9 cellular contexts compared by ENCODE assay signal in genomic region chr12:56839489-56840442, GRCh38.
A peak's percentile ranks its signal among the peaks of the same experiment; 100 is the strongest.
DNase-seq lines count a peak whose midpoint lies in the region; ATAC-seq lines count a peak whose summit lies in the region.
"Had no signal": no experiment of that assay in that cellular context is flagged by ENCODE, and none has a peak within 500 bp of the region (broad histone marks: within the 10 kb centered on the region; RNA-seq: fewer than 3 reads in every experiment).

No MANE protein-coding gene starts in this region.

- no peak overlapping the region for H3K27ac Mint-ChIP-seq in activated naive CD4-positive, alpha-beta T cell treated with anti-CD3 and anti-CD28 coated beads, Interleukin-2, amount 10 ng/mL, durations not matched to agents 7 days and 5 days
- H3K27ac Mint-ChIP-seq: activated naive CD4-positive, alpha-beta T cell treated with anti-CD3 and anti-CD28 coated beads, Interleukin-2, amount 50 U/mL, for 24 hours had no signal

- no peaks in the 10 kb centered on the region for H3K36me3 Mint-ChIP-seq in activated T-cell treated with anti-CD3 and anti-CD28 coated beads, Interleukin-2, amount 50 U/mL, for 4 hours (ENCODE audit: insufficient read depth)
- H3K36me3 Mint-ChIP-seq in activated naive CD4-positive, alpha-beta T cell treated with anti-CD3 and anti-CD28 coated beads, Interleukin-2, amount 10 ng/mL, durations not matched to agents 7 days and 5 days, result no peaks in the 10 kb centered on the region
- H3K36me3 Mint-ChIP-seq: activated naive CD4-positive, alpha-beta T cell treated with anti-CD3 and anti-CD28 coated beads, Interleukin-2, amount 50 U/mL, for 24 hours had no signal

- CTCF ChIA-PET in activated naive CD4-positive, alpha-beta T cell treated with anti-CD3 and anti-CD28 coated beads, Interleukin-2, amount 10 ng/mL, durations not matched to agents 7 days and 5 days (lab: Charles Lee), result interaction anchor here (1.1 to 2.9 kb wide), 5 partner anchors 11 to 161 kb away, joined by 3 to 20 read pairs (median 5); a partner anchor contains a TSS

- peaks cover 13% of the 10 kb centered on the region for H3K4me1 Mint-ChIP-seq in activated T-cell treated with anti-CD3 and anti-CD28 coated beads, Interleukin-2, amount 50 U/mL, for 4 hours (ENCODE audit: low read depth)
- H3K4me1 Mint-ChIP-seq in activated naive CD4-positive, alpha-beta T cell treated with anti-CD3 and anti-CD28 coated beads, Interleukin-2, amount 10 ng/mL, durations not matched to agents 7 days and 5 days, result peaks cover 18% of the 10 kb centered on the region

- peaks cover 5% of the 10 kb centered on the region for H3K9me3 Mint-ChIP-seq in activated T-cell treated with anti-CD3 and anti-CD28 coated beads, Interleukin-2, amount 50 U/mL, for 4 hours
- peaks cover 3% of the 10 kb centered on the region for H3K9me3 Mint-ChIP-seq in activated naive CD4-positive, alpha-beta T cell treated with anti-CD3 and anti-CD28 coated beads, Interleukin-2, amount 10 ng/mL, durations not matched to agents 7 days and 5 days
- H3K9me3 Mint-ChIP-seq: activated naive CD4-positive, alpha-beta T cell treated with anti-CD3 and anti-CD28 coated beads, Interleukin-2, amount 50 U/mL, for 24 hours had no signal

- no peak overlapping the region for H3K4me3 Mint-ChIP-seq in activated T-cell treated with anti-CD3 and anti-CD28 coated beads, Interleukin-2, amount 50 U/mL, for 4 hours
- no peak overlapping the region for H3K4me3 Mint-ChIP-seq in activated naive CD4-positive, alpha-beta T cell treated with anti-CD3 and anti-CD28 coated beads, Interleukin-2, amount 10 ng/mL, durations not matched to agents 7 days and 5 days
- H3K4me3 Mint-ChIP-seq: activated naive CD4-positive, alpha-beta T cell treated with anti-CD3 and anti-CD28 coated beads, Interleukin-2, amount 50 U/mL, for 24 hours had no signal

- H3K27me3 Mint-ChIP-seq in activated T-cell treated with anti-CD3 and anti-CD28 coated beads, Interleukin-2, amount 50 U/mL, for 4 hours (ENCODE audit: low read depth), result peaks cover 2% of the 10 kb centered on the region
- peaks cover 16% of the 10 kb centered on the region for H3K27me3 Mint-ChIP-seq in activated naive CD4-positive, alpha-beta T cell treated with anti-CD3 and anti-CD28 coated beads, Interleukin-2, amount 10 ng/mL, durations not matched to agents 7 days and 5 days
- H3K27me3 Mint-ChIP-seq: activated naive CD4-positive, alpha-beta T cell treated with anti-CD3 and anti-CD28 coated beads, Interleukin-2, amount 50 U/mL, for 24 hours had no signal

- no peak for ATAC-seq in activated T-cell treated with anti-CD3 and anti-CD28 coated beads, Interleukin-2, amount 50 U/mL, for 4 hours
- no peak for ATAC-seq in GM18517 (IDR thresholded peaks at IDR 0.05; ENCODE audit: unreplicated experiment)
- no peak for ATAC-seq in HG02938 (IDR thresholded peaks at IDR 0.05; ENCODE audit: unreplicated experiment)

- DNase-seq in activated T-cell treated with anti-CD3 and anti-CD28 coated beads for 24 hours (ENCODE audit: low read depth), result peak; percentile 14
- DNase-seq in activated T-cell treated with anti-CD3 and anti-CD28 coated beads, Interleukin-2, amount 50 U/mL, for 4 hours, result no peak
- DNase-seq in NAMALWA (ENCODE audit: low spot score), result peak; percentile 73
- peak; percentile 54 for DNase-seq in activated naive CD4-positive, alpha-beta T cell treated with anti-CD3 and anti-CD28 coated beads, Interleukin-2, amount 10 ng/mL, durations not matched to agents 7 days and 5 days
- DNase-seq in hypothalamus (lab: John Stamatoyannopoulos, UW), result peak in 41 of 51 donors; percentile 2 to 64 (median 23)
- peak in 2 of 3 donors; percentile 7 to 13 for DNase-seq in stimulated activated CD4-positive, alpha-beta T cell treated with anti-CD3 and anti-CD28 coated beads, Interleukin-12 subunit alpha, Interleukin-12 subunit beta, amount 100 ng/mL, for 48 hours (ENCODE audit: low read depth in 2 of 3, low spot score in 1 of 3)
